14 cellular contexts compared by ENCODE assay signal in the genomic region with DNA sequence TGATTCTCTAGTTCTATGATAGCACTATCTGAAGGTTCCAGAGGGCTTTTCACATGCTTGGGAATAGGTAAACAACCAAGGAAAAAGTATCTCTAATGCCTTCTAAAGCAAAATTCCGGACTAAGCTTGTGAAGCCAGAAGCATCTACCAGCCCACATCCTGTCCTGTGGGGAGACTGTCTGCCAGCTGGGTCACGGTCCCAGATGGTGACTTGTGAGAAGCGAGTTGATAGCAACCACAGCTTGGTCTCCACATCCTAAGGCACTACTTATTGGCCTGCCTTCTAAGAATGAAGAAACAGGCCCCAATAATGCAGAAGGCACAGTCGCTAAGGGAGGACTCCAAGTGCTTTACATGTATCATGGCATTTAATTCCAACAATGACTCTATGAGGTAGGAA.
DNase-seq lines count a peak whose midpoint lies in the region; ATAC-seq, FAIRE-seq and TF ChIP-seq lines count a peak whose summit lies in the region.
"Had no signal": no experiment of that assay in that cellular context is flagged by ENCODE, and none has a peak within 500 bp of the region (broad histone marks: within the 10 kb centered on the region; RNA-seq: fewer than 3 reads in every experiment).

No MANE protein-coding gene starts in this region.

- H3K27me3 ChIP-seq in astrocyte (ENCODE audit: insufficient read depth, low read length) (no peaks in the 10 kb centered on the region), HepG2 (ENCODE audit: control insufficient read depth in 1 of 2, insufficient read depth in 2 of 2, low read length in 2 of 2) (no peaks in the 10 kb centered on the region; a peak in 1 of 5 replicates), psoas muscle (ENCODE audit: insufficient read depth in 3 of 3, low read length in 2 of 3) (no peaks in the 10 kb centered on the region)
- H3K27me3 ChIP-seq: brain microvascular endothelial cell, right atrium auricular region had no signal

- no peaks in the 10 kb centered on the region for H3K4me1 ChIP-seq in astrocyte (ENCODE audit: insufficient read depth, low read length)
- H3K4me1 ChIP-seq in HepG2 (ENCODE audit: insufficient read depth, low read length): no peaks in the 10 kb centered on the region
- no peaks in the 10 kb centered on the region for H3K4me1 ChIP-seq in psoas muscle
- H3K4me1 ChIP-seq: right atrium auricular region had no signal

- peaks cover 16% of the 10 kb centered on the region for H3K27me3 Mint-ChIP-seq in activated naive CD4-positive, alpha-beta T cell treated with anti-CD3 and anti-CD28 coated beads, Interleukin-2, amount 10 ng/mL, durations not matched to agents 7 days and 5 days
- H3K27me3 Mint-ChIP-seq in astrocyte (ENCODE audit: low read depth, unreplicated experiment): peaks cover 16% of the 10 kb centered on the region
- peaks cover 50% of the 10 kb centered on the region for H3K27me3 Mint-ChIP-seq in stimulated activated memory B cell treated with anti-CD40 and anti-IgM and Interleukin-4, amounts not matched to agents 10 μg/mL and 1 μg/mL and 100 μg/mL, for 72 hours

- CTCF ChIA-PET in activated naive CD4-positive, alpha-beta T cell treated with anti-CD3 and anti-CD28 coated beads, Interleukin-2, amount 10 ng/mL, durations not matched to agents 7 days and 5 days (lab: Charles Lee): no interaction called here
- CTCF ChIA-PET in HepG2 (lab: Yijun Ruan, JAX; ENCODE audit: low intra/inter-chr PET ratio, low total read pairs): no interaction called here

- TF ChIP-seq POLR2A in HepG2 (IDR thresholded peaks at IDR 0.05; ENCODE audit: insufficient read depth in 1 of 2, low read depth in 2 of 2, low read length in 2 of 2): no peak

- H3K4me2 ChIP-seq in astrocyte (ENCODE audit: low read length) (no peak overlapping the region), HepG2 (ENCODE audit: low read depth, low read length) (no peak overlapping the region)
- H3K4me2 ChIP-seq: SK-N-SH had no signal

- H3K9me3 ChIP-seq in astrocyte (ENCODE audit: insufficient read depth, low read depth, low read length): no peaks in the 10 kb centered on the region
- H3K9me3 ChIP-seq in HepG2 (ENCODE audit: low read length): no peaks in the 10 kb centered on the region
- H3K9me3 ChIP-seq in psoas muscle: no peaks in the 10 kb centered on the region
- H3K9me3 ChIP-seq: right atrium auricular region, SK-N-SH had no signal

- BruUV-seq in HepG2 (replicated peaks; lab: Mats Ljungman, UMichigan): no TSS peak

- no peaks in the 10 kb centered on the region for H3K79me2 ChIP-seq in astrocyte (ENCODE audit: insufficient read depth, low read length)
- H3K79me2 ChIP-seq in HepG2 (ENCODE audit: insufficient read depth, low read length): no peaks in the 10 kb centered on the region

- POLR2A ChIA-PET in HepG2 (lab: Yijun Ruan, JAX): no interaction called here

- ATAC-seq in HG03571 (IDR thresholded peaks at IDR 0.05; ENCODE audit: unreplicated experiment) (peak; percentile 51), HepG2 (no peak), psoas muscle (no peak)
- ATAC-seq in stimulated activated memory B cell treated with anti-CD40 and anti-IgM and Interleukin-4, amounts not matched to agents 10 μg/mL and 1 μg/mL and 100 μg/mL, for 72 hours: peak; percentile 60

- H3K27ac ChIP-seq in astrocyte (ENCODE audit: low read depth, low read length): no peak overlapping the region
- H3K27ac ChIP-seq in HepG2 (ENCODE audit: extremely low read length, insufficient read depth, low read length): no peak overlapping the region
- no peak overlapping the region for H3K27ac ChIP-seq in psoas muscle
- H3K27ac ChIP-seq: brain microvascular endothelial cell, right atrium auricular region had no signal

- no peak overlapping the region for H2AFZ ChIP-seq in astrocyte (ENCODE audit: low read depth, low read length)
- H2AFZ ChIP-seq in HepG2 (ENCODE audit: low read length): no peak overlapping the region

- WGBS in HepG2 (ENCODE audit: low lambda C conversion rate): 10% methylated on average over 3 of the region's 4 CpGs
- 74 to 83% (median 74%) methylated on average over 4 of the region's 4 CpGs for WGBS in psoas muscle, 3 donors

- no peaks in the 10 kb centered on the region for H3K9me3 Mint-ChIP-seq in activated naive CD4-positive, alpha-beta T cell treated with anti-CD3 and anti-CD28 coated beads, Interleukin-2, amount 10 ng/mL, durations not matched to agents 7 days and 5 days
- peaks cover under 1% of the 10 kb centered on the region for H3K9me3 Mint-ChIP-seq in astrocyte (ENCODE audit: unreplicated experiment)
- peaks cover 7% of the 10 kb centered on the region for H3K9me3 Mint-ChIP-seq in stimulated activated memory B cell treated with anti-CD40 and anti-IgM and Interleukin-4, amounts not matched to agents 10 μg/mL and 1 μg/mL and 100 μg/mL, for 72 hours

- TF ChIP-seq EP300 in HepG2 (IDR thresholded peaks at IDR 0.05; ENCODE audit: low read depth in 2 of 2, low read length in 2 of 2) (no peak), HepG2 (CRISPR knock-in tag; IDR thresholded peaks at IDR 0.05; ENCODE audit: borderline replicate concordance) (no peak)

- no peak overlapping the region for H3K9ac ChIP-seq in astrocyte (ENCODE audit: low read length)
- H3K9ac ChIP-seq in HepG2 (ENCODE audit: insufficient read depth, low read depth, low read length): no peak overlapping the region
- H3K9ac ChIP-seq: SK-N-SH had no signal

- TF ChIP-seq RAD21 in HepG2 (CRISPR knock-in tag; IDR thresholded peaks at IDR 0.05): no peak

- H3K4me3 Mint-ChIP-seq in activated naive CD4-positive, alpha-beta T cell treated with anti-CD3 and anti-CD28 coated beads, Interleukin-2, amount 10 ng/mL, durations not matched to agents 7 days and 5 days: no peak overlapping the region
- no peak overlapping the region for H3K4me3 Mint-ChIP-seq in astrocyte (ENCODE audit: unreplicated experiment)
- H3K4me3 Mint-ChIP-seq in stimulated activated memory B cell treated with anti-CD40 and anti-IgM and Interleukin-4, amounts not matched to agents 10 μg/mL and 1 μg/mL and 100 μg/mL, for 72 hours: no peak overlapping the region

- TF ChIP-seq CTCF in astrocyte (IDR thresholded peaks at IDR 0.05; ENCODE audit: insufficient read depth, low read depth, low read length): no peak
- TF ChIP-seq CTCF in HepG2 (CRISPR knock-in tag; IDR thresholded peaks at IDR 0.05): no peak
- TF ChIP-seq CTCF in psoas muscle (IDR thresholded peaks at IDR 0.05): no peak

- intact Hi-C loops in HepG2 (cut with micrococcal nuclease; ENCODE audit: unreplicated experiment) (no loop called here), psoas muscle (cut with DNase I) (no loop called here)

- H3K36me3 ChIP-seq in astrocyte (ENCODE audit: insufficient read depth, low read length) (no peaks in the 10 kb centered on the region), HepG2 (replicated peaks in 1 of 2; ENCODE audit: control insufficient read depth in 1 of 2, insufficient read depth in 2 of 2, low read length in 2 of 2) (no peaks in the 10 kb centered on the region), psoas muscle (ENCODE audit: insufficient read depth in 1 of 2, low read depth in 1 of 2) (no peaks in the 10 kb centered on the region)
- H3K36me3 ChIP-seq: brain microvascular endothelial cell, right atrium auricular region had no signal

- no peaks in the 10 kb centered on the region for H4K20me1 ChIP-seq in astrocyte (ENCODE audit: insufficient read depth, low read length)
- H4K20me1 ChIP-seq in HepG2 (ENCODE audit: insufficient read depth, low read length): no peaks in the 10 kb centered on the region

- no peaks in the 10 kb centered on the region for H3K36me3 Mint-ChIP-seq in activated naive CD4-positive, alpha-beta T cell treated with anti-CD3 and anti-CD28 coated beads, Interleukin-2, amount 10 ng/mL, durations not matched to agents 7 days and 5 days
- no peaks in the 10 kb centered on the region for H3K36me3 Mint-ChIP-seq in astrocyte (ENCODE audit: low read depth, unreplicated experiment)
- no peaks in the 10 kb centered on the region for H3K36me3 Mint-ChIP-seq in stimulated activated memory B cell treated with anti-CD40 and anti-IgM and Interleukin-4, amounts not matched to agents 10 μg/mL and 1 μg/mL and 100 μg/mL, for 72 hours

- no peak overlapping the region for H3K4me3 ChIP-seq in astrocyte (ENCODE audit: insufficient read depth, low read depth, low read length)
- H3K4me3 ChIP-seq in HepG2 (replicated peaks in 1 of 3; ENCODE audit: insufficient read depth in 1 of 3, low read depth in 2 of 3, low read length in 3 of 3): no peak overlapping the region
- no peak overlapping the region for H3K4me3 ChIP-seq in psoas muscle
- H3K4me3 ChIP-seq: right atrium auricular region had no signal

- H3K4me1 Mint-ChIP-seq in activated naive CD4-positive, alpha-beta T cell treated with anti-CD3 and anti-CD28 coated beads, Interleukin-2, amount 10 ng/mL, durations not matched to agents 7 days and 5 days: peaks cover 7% of the 10 kb centered on the region
- peaks cover 10% of the 10 kb centered on the region for H3K4me1 Mint-ChIP-seq in astrocyte (ENCODE audit: low read depth, unreplicated experiment)
- peaks cover 36% of the 10 kb centered on the region for H3K4me1 Mint-ChIP-seq in stimulated activated memory B cell treated with anti-CD40 and anti-IgM and Interleukin-4, amounts not matched to agents 10 μg/mL and 1 μg/mL and 100 μg/mL, for 72 hours

- H3K27ac Mint-ChIP-seq in activated naive CD4-positive, alpha-beta T cell treated with anti-CD3 and anti-CD28 coated beads, Interleukin-2, amount 10 ng/mL, durations not matched to agents 7 days and 5 days: no peak overlapping the region
- H3K27ac Mint-ChIP-seq in astrocyte (ENCODE audit: unreplicated experiment): no peak overlapping the region
- no peak overlapping the region for H3K27ac Mint-ChIP-seq in stimulated activated memory B cell treated with anti-CD40 and anti-IgM and Interleukin-4, amounts not matched to agents 10 μg/mL and 1 μg/mL and 100 μg/mL, for 72 hours

- in situ Hi-C loops in HepG2 (cut with HindIII; ENCODE audit: extremely low pct_ligation_motif_present, low pct_unique_long_range_greater_than_20kb): no loop called here

- peak; percentile 21 for DNase-seq in activated naive CD4-positive, alpha-beta T cell treated with anti-CD3 and anti-CD28 coated beads, Interleukin-2, amount 10 ng/mL, durations not matched to agents 7 days and 5 days
- DNase-seq in activated naive CD4-positive, alpha-beta T cell treated with Interleukin-2 at 50 U/mL for 16 hours: no peak
- DNase-seq in astrocyte (ENCODE audit: low read depth) (peak; percentile 43), AML-193 (lab: John Stamatoyannopoulos, UW) (no peak), HepG2 (ENCODE audit: low spot score) (no peak), psoas muscle (no peak)
- DNase-seq: brain microvascular endothelial cell; DMS 273 treated with DMSO at 0.1 percent for 48 hours; NCI-H1105 treated with DMSO at 0.1 percent for 48 hours; SK-N-SH; stimulated activated CD4-positive, alpha-beta T cell treated with anti-CD3 and anti-CD28 coated beads, Interleukin-4, amount 100 ng/mL, for 24 hours had no signal

- FAIRE-seq in astrocyte (lab: Jason Lieb, UNC) (no peak), HepG2 (lab: Jason Lieb, UNC) (no peak)

TF ChIP-seq in HepG2, 621 proteins besides CTCF, POLR2A, EP300 and RAD21 (continues in another document):
- no peak for TF ChIP-seq ZNF570 (CRISPR knock-in tag; IDR thresholded peaks at IDR 0.05; ENCODE audit: borderline replicate concordance)

Comparison
In these comparisons a context has a peak if more than half of its experiments do, and no peak if none do; other contexts are left out.
1. DNase-seq: peak in activated naive CD4-positive, alpha-beta T cell treated with anti-CD3 and anti-CD28 coated beads, Interleukin-2, amount 10 ng/mL, durations not matched to agents 7 days and 5 days (single experiment) and astrocyte (single experiment); none in activated naive CD4-positive, alpha-beta T cell treated with Interleukin-2 at 50 U/mL for 16 hours (single experiment), AML-193 (0 of 2), HepG2 (single experiment) and psoas muscle (0 of 2).
2. ATAC-seq: peak in HG03571 (single experiment) and stimulated activated memory B cell treated with anti-CD40 and anti-IgM and Interleukin-4, amounts not matched to agents 10 μg/mL and 1 μg/mL and 100 μg/mL, for 72 hours (single experiment); none in HepG2 (single experiment) and psoas muscle (0 of 4).